15 cellular contexts compared by ENCODE assay signal in the genomic region with DNA sequence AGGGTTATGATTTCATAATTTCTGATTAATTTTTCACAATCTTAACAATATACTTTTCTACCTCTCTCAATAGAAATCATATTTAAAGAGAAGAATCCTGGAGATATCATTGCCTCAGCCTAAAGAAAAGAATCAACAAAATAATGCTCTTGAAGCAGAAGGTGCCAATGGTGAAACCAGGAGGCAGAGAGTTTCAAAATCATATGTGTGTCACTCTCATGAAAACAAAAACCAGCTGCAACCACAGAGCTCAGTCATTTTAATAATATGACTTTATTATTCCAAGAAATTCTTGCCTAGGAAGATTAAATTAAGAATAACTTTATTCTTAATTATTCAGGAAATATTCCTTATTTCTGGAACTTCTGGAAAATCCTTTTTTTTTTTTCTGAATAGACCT.
"Had no signal": no experiment of that assay in that cellular context is flagged by ENCODE, and none has a peak within 500 bp of the region (broad histone marks: within the 10 kb centered on the region; RNA-seq: fewer than 3 reads in every experiment).

No MANE protein-coding gene starts in this region.

- H3K27me3 ChIP-seq: esophagus muscularis mucosa, gastroesophageal sphincter, heart left ventricle, left lung, transverse colon, uterus had no signal

- H3K27ac ChIP-seq: esophagus muscularis mucosa, gastroesophageal sphincter, heart left ventricle, left lung, transverse colon, uterus, VCaP had no signal

- H3K4me1 ChIP-seq: esophagus muscularis mucosa, gastroesophageal sphincter, heart left ventricle, left lung, transverse colon, uterus had no signal

- ATAC-seq: activated T-cell treated with anti-CD3 and anti-CD28 coated beads, Interleukin-2, amount 50 U/mL, for 72 hours; gastroesophageal sphincter; heart left ventricle; left lung; stimulated activated naive CD8-positive, alpha-beta T cell treated with anti-CD3 and anti-CD28 coated beads, Interleukin-15, Interleukin-2, amounts not matched to agents 100 U/mL and 50 U/mL, for 24 hours had no signal

- DNase-seq: activated CD4-positive, alpha-beta T cell treated with anti-CD3 and anti-CD28 coated beads, Interleukin-2, amount 50 U/mL, for 4 hours; activated CD4-positive, CD25-positive, alpha-beta regulatory T cell treated with anti-CD3 and anti-CD28 coated beads, Interleukin-2, amount 50 U/mL, for 72 hours; activated effector memory CD4-positive, alpha-beta T cell treated with anti-CD3 and anti-CD28 coated beads, Interleukin-2, amount 50 U/mL, for 16 hours; activated naive CD4-positive, alpha-beta T cell treated with anti-CD3 and anti-CD28 coated beads, Interleukin-2, amount 50 U/mL, for 16 hours; activated T-cell treated with anti-CD3 and anti-CD28 coated beads, Interleukin-2, amount 50 U/mL, for 72 hours; effector CD8-positive, alpha-beta T cell; heart left ventricle; left lung; stimulated activated CD4-positive, alpha-beta T cell treated with anti-CD3 and anti-CD28 coated beads, Interleukin-2, amount 100 ng/mL, for 24 hours; stimulated activated naive CD8-positive, alpha-beta T cell treated with anti-CD3 and anti-CD28 coated beads, Interleukin-15, Interleukin-2, amounts not matched to agents 100 U/mL and 50 U/mL, for 24 hours; transverse colon; uterus had no signal

- H3K36me3 ChIP-seq: esophagus muscularis mucosa, gastroesophageal sphincter, heart left ventricle, left lung, transverse colon, uterus had no signal

- H3K9me3 ChIP-seq: esophagus muscularis mucosa, gastroesophageal sphincter, heart left ventricle, left lung, transverse colon, uterus had no signal

- H3K4me3 ChIP-seq: esophagus muscularis mucosa, gastroesophageal sphincter, heart left ventricle, left lung, transverse colon, uterus had no signal
